In genomic region chr3:111331306-111331705, GRCh38 we compare ENCODE assay signal across 33 cellular contexts.
"Had no signal": no experiment of that assay in that cellular context is flagged by ENCODE, and none has a peak within 500 bp of the region (broad histone marks: within the 10 kb centered on the region; RNA-seq: fewer than 3 reads in every experiment).

No MANE protein-coding gene starts in this region.

- H3K9me3 ChIP-seq: adrenal gland had no signal

- DNase-seq: activated B cell treated with CpG ODN at 0.5 μM for 24 hours; activated CD4-positive, alpha-beta memory T cell treated with anti-CD3 and anti-CD28 coated beads for 36 hours; activated CD4-positive, alpha-beta T cell treated with anti-CD3 and anti-CD28 coated beads for 4 hours; activated CD4-positive, alpha-beta T cell treated with anti-CD3 and anti-CD28 coated beads, Interleukin-2, amount 10 ng/mL, durations not matched to agents 24 days and 14 days; activated CD4-positive, alpha-beta T cell treated with anti-CD3 and anti-CD28 coated beads, Interleukin-2, amount 50 U/mL, for 1 hour; activated CD4-positive, alpha-beta T cell treated with anti-CD3 and anti-CD28 coated beads, Interleukin-2, amount 50 U/mL, for 4 hours; activated CD4-positive, CD25-positive, alpha-beta regulatory T cell treated with anti-CD3 and anti-CD28 coated beads, Interleukin-2, amount 50 U/mL, for 72 hours; activated CD8-positive, alpha-beta memory T cell treated with anti-CD3 and anti-CD28 coated beads, Interleukin-2, amount 50 U/mL, for 4 hours; activated CD8-positive, alpha-beta T cell treated with anti-CD3 and anti-CD28 coated beads for 36 hours; activated effector memory CD4-positive, alpha-beta T cell treated with anti-CD3 and anti-CD28 coated beads, Interleukin-2, amount 50 U/mL, for 16 hours; activated gamma-delta T cell treated with Interleukin-2 at 50 U/mL for 16 hours; activated naive CD4-positive, alpha-beta T cell; activated naive CD4-positive, alpha-beta T cell treated with anti-CD3 and anti-CD28 coated beads for 36 hours; activated naive CD4-positive, alpha-beta T cell treated with anti-CD3 and anti-CD28 coated beads, Interleukin-2, amount 50 U/mL, for 16 hours; activated naive CD8-positive, alpha-beta T cell treated with anti-CD3 and anti-CD28 coated beads for 36 hours; activated T-cell treated with anti-CD3 and anti-CD28 coated beads for 4 hours; activated T-cell treated with anti-CD3 and anti-CD28 coated beads, Interleukin-2, amount 50 U/mL, for 1 hour; activated T-cell treated with anti-CD3 and anti-CD28 coated beads, Interleukin-2, amount 50 U/mL, for 4 hours; activated T-cell treated with anti-CD3 and anti-CD28 coated beads, Interleukin-2, amount 50 U/mL, for 72 hours; adrenal gland; amniotic stem cell; aorta; caudate nucleus; cerebellar nuclear complex; T-helper 1 cell; T-helper 2 cell; T-helper 9 cell had no signal

- FAIRE-seq: bronchial epithelial cell, TTC549 had no signal

- H3K4me1 ChIP-seq: adrenal gland had no signal

- H3K27ac ChIP-seq: adrenal gland, cardiac muscle cell, VCaP had no signal

- H3K36me3 ChIP-seq: adrenal gland, cardiac muscle cell had no signal

- ATAC-seq: activated CD8-positive, alpha-beta T cell treated with anti-CD3 and anti-CD28 coated beads for 36 hours; activated naive CD4-positive, alpha-beta T cell treated with anti-CD3 and anti-CD28 coated beads, Interleukin-2, amount 50 U/mL, for 72 hours; activated T-cell treated with anti-CD3 and anti-CD28 coated beads, Interleukin-2, amount 50 U/mL, for 4 hours; activated T-cell treated with anti-CD3 and anti-CD28 coated beads, Interleukin-2, amount 50 U/mL, for 72 hours; activated T-helper 17 cell treated with anti-CD3 and anti-CD28 coated beads, Interleukin-2, amount 50 U/mL, for 72 hours had no signal

- H3K27me3 ChIP-seq: adrenal gland, cardiac muscle cell had no signal

- H3K4me3 ChIP-seq: adrenal gland, cardiac muscle cell had no signal
